ENCODE assay signal across 22 cellular contexts in the genomic region with DNA sequence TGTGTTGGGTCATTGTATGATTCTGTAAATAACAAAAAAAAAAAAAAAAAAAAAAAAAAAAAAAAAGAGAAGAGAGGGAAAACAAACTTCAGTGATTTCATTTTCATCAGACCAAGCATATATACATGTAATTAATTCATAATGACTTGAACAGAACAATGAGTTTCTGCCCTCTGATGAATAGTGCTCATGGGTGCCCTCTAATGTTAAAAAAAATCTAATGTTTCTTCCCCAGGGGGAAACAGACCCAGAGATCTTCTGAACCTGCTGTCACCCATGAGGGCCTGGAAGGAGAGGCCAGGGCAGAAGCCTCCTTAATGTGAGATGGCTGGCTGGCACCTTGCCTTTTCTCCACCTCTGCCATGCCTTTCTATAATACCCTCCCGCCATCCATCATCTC.
DNase-seq lines count a peak whose midpoint lies in the region; ATAC-seq, FAIRE-seq and TF ChIP-seq lines count a peak whose summit lies in the region.
"Had no signal": no experiment of that assay in that cellular context is flagged by ENCODE, and none has a peak within 500 bp of the region (broad histone marks: within the 10 kb centered on the region; RNA-seq: fewer than 3 reads in every experiment).

No MANE protein-coding gene starts in this region.

- WGBS in ovary, 3 donors, result 98 to 100% (median 100%) methylated on average over 1 of the region's 1 CpG

- H3K36me3 ChIP-seq in H7 (replicated peaks; ENCODE audit: control insufficient read depth, insufficient read depth, low read length), result no peaks in the 10 kb centered on the region
- H3K36me3 ChIP-seq in ovary, result no peaks in the 10 kb centered on the region
- H3K36me3 ChIP-seq: esophagus squamous epithelium, right atrium auricular region had no signal

- intact Hi-C loops in ovary (cut with DNase I), result no loop called here

- no peak overlapping the region for H3K27ac Mint-ChIP-seq in progenitor cell of endocrine pancreas
- H3K27ac Mint-ChIP-seq: CD4-positive, CD25-positive, alpha-beta regulatory T cell; H9; stimulated activated memory B cell treated with anti-CD40 and anti-IgM and Interleukin-4, amounts not matched to agents 10 μg/mL and 1 μg/mL and 100 μg/mL, for 72 hours had no signal

- no peak overlapping the region for H3K27ac ChIP-seq in ovary
- H3K27ac ChIP-seq: esophagus squamous epithelium, right atrium auricular region had no signal

- peak; percentile 8 for DNase-seq in NCI-H82 (lab: John Stamatoyannopoulos, UW)
- DNase-seq in NCI-H82 treated with DMSO at 0.1 percent for 48 hours (lab: John Stamatoyannopoulos, UW; ENCODE audit: unreplicated experiment), result no peak
- DNase-seq in NAMALWA (ENCODE audit: low spot score), result peak; percentile 28
- DNase-seq in progenitor cell of endocrine pancreas (ENCODE audit: low spot score, unreplicated experiment), result no peak
- no peak for DNase-seq in H7
- DNase-seq in ovary, result no peak
- DNase-seq: ACHN; activated CD4-positive, alpha-beta T cell treated with anti-CD3 and anti-CD28 coated beads, Interleukin-2, amount 50 U/mL, for 48 hours; activated naive CD4-positive, alpha-beta T cell treated with Interleukin-2 at 50 U/mL for 16 hours; CD4-positive, CD25-positive, alpha-beta regulatory T cell; DMS53; effector CD4-positive, alpha-beta T cell; esophagus squamous epithelium; H9; left ventricle myocardium superior; NCI-H1694; stimulated activated CD4-positive, alpha-beta T cell treated with anti-CD3 and anti-CD28 coated beads, Interleukin-15, amount 100 ng/mL, for 24 hours had no signal

- H3K27me3 Mint-ChIP-seq in progenitor cell of endocrine pancreas, result peaks cover 7% of the 10 kb centered on the region
- H3K27me3 Mint-ChIP-seq: CD4-positive, CD25-positive, alpha-beta regulatory T cell; stimulated activated memory B cell treated with anti-CD40 and anti-IgM and Interleukin-4, amounts not matched to agents 10 μg/mL and 1 μg/mL and 100 μg/mL, for 72 hours had no signal

- no peak overlapping the region for H3K4me3 Mint-ChIP-seq in progenitor cell of endocrine pancreas (ENCODE audit: low read depth)
- H3K4me3 Mint-ChIP-seq: CD4-positive, CD25-positive, alpha-beta regulatory T cell; H9; stimulated activated memory B cell treated with anti-CD40 and anti-IgM and Interleukin-4, amounts not matched to agents 10 μg/mL and 1 μg/mL and 100 μg/mL, for 72 hours had no signal

- peaks cover 4% of the 10 kb centered on the region for H3K4me1 Mint-ChIP-seq in progenitor cell of endocrine pancreas (ENCODE audit: low read depth)
- H3K4me1 Mint-ChIP-seq: CD4-positive, CD25-positive, alpha-beta regulatory T cell; stimulated activated memory B cell treated with anti-CD40 and anti-IgM and Interleukin-4, amounts not matched to agents 10 μg/mL and 1 μg/mL and 100 μg/mL, for 72 hours had no signal

- ATAC-seq in HG02885 (IDR thresholded peaks at IDR 0.05; ENCODE audit: poor library complexity, unreplicated experiment), result no peak
- ATAC-seq: left ventricle myocardium superior; stimulated activated memory B cell treated with anti-CD40 and anti-IgM and Interleukin-4, amounts not matched to agents 10 μg/mL and 1 μg/mL and 100 μg/mL, for 72 hours had no signal

- no peak for TF ChIP-seq POLR2A in ovary (IDR thresholded peaks at IDR 0.05)

- H3K27me3 ChIP-seq in H7 (ENCODE audit: control insufficient read depth, insufficient read depth, low read length) (no peaks in the 10 kb centered on the region), ovary (no peaks in the 10 kb centered on the region)
- H3K27me3 ChIP-seq: esophagus squamous epithelium, right atrium auricular region had no signal

- H3K4me3 ChIP-seq in H7 (ENCODE audit: insufficient read depth, low read depth, low read length) (no peak overlapping the region), ovary (no peak overlapping the region)
- H3K4me3 ChIP-seq: esophagus squamous epithelium, right atrium auricular region had no signal

- H3K9me3 Mint-ChIP-seq in progenitor cell of endocrine pancreas (ENCODE audit: low read depth), result no peaks in the 10 kb centered on the region
- H3K9me3 Mint-ChIP-seq: H9; stimulated activated memory B cell treated with anti-CD40 and anti-IgM and Interleukin-4, amounts not matched to agents 10 μg/mL and 1 μg/mL and 100 μg/mL, for 72 hours had no signal

- no peaks in the 10 kb centered on the region for H3K4me1 ChIP-seq in ovary (ENCODE audit: insufficient read depth)
- H3K4me1 ChIP-seq: esophagus squamous epithelium, right atrium auricular region had no signal

- peak; percentile 40 for FAIRE-seq in TTC549 (lab: Jason Lieb, UNC)
- FAIRE-seq: GM18507 had no signal

- no peak for TF ChIP-seq EP300 in ovary (IDR thresholded peaks at IDR 0.05)

- no peaks in the 10 kb centered on the region for H3K9me3 ChIP-seq in ovary
- H3K9me3 ChIP-seq: esophagus squamous epithelium, right atrium auricular region had no signal

- H3K36me3 Mint-ChIP-seq in progenitor cell of endocrine pancreas (ENCODE audit: insufficient read depth), result no peaks in the 10 kb centered on the region
- H3K36me3 Mint-ChIP-seq: CD4-positive, CD25-positive, alpha-beta regulatory T cell; stimulated activated memory B cell treated with anti-CD40 and anti-IgM and Interleukin-4, amounts not matched to agents 10 μg/mL and 1 μg/mL and 100 μg/mL, for 72 hours had no signal

- TF ChIP-seq CTCF in progenitor cell of endocrine pancreas (IDR thresholded peaks at IDR 0.05; ENCODE audit: unreplicated experiment) (peak; percentile 12), ovary (IDR thresholded peaks at IDR 0.05) (no peak)

Comparison
In these comparisons a context has a peak if more than half of its experiments do, and no peak if none do; other contexts are left out.
1. DNase-seq: peak in NCI-H82 (single experiment) and NAMALWA (single experiment); none in NCI-H82 treated with DMSO at 0.1 percent for 48 hours (single experiment), progenitor cell of endocrine pancreas (single experiment), H7 (single experiment) and ovary (0 of 5).